ENCODE assay signal across 1 cellular context in genomic region chr1:42439940-42440339, GRCh38.
TF ChIP-seq lines count a peak whose summit lies in the region.

No MANE protein-coding gene starts in this region.

TF ChIP-seq in HepG2, 621 proteins besides CTCF, POLR2A, EP300 and RAD21:
- TF ChIP-seq TFAP4 (IDR thresholded peaks at IDR 0.05; ENCODE audit: borderline replicate concordance, low read depth) (peak; percentile 54; the same call in 1 of the 2 replicates), SOX13 (IDR thresholded peaks at IDR 0.05) (no peak), SOX13 (CRISPR knock-in tag; conservative IDR thresholded peaks at IDR 0.05 in 1 of 2, IDR thresholded peaks at IDR 0.05 in 1 of 2) (peak in 1 of 2 experiments; percentile 29; a peak in 1 of 4 replicates), ZBTB40 (IDR thresholded peaks at IDR 0.05) (peak; percentile 61), ZBTB40 (CRISPR knock-in tag; IDR thresholded peaks at IDR 0.05) (no peak), MIER2 (CRISPR knock-in tag; IDR thresholded peaks at IDR 0.05) (no peak), SOX5 (CRISPR knock-in tag; IDR thresholded peaks at IDR 0.05; ENCODE audit: borderline replicate concordance) (peak; percentile 52), ARID3A (IDR thresholded peaks at IDR 0.05; ENCODE audit: low read depth, low read length) (peak; percentile 56), MAFG (CRISPR knock-in tag; IDR thresholded peaks at IDR 0.05) (no peak)
TF ChIP-seq in HepG2: peak in this region for 5.
